ENCODE assay signal across 26 cellular contexts in genomic region chr11:111448420-111448819, GRCh38.
"Had no signal": no experiment of that assay in that cellular context is flagged by ENCODE, and none has a peak within 500 bp of the region (broad histone marks: within the 10 kb centered on the region; RNA-seq: fewer than 3 reads in every experiment).

No MANE protein-coding gene starts in this region.

- H3K27ac ChIP-seq: brain microvascular endothelial cell, hepatocyte, lower lobe of right lung, uterus had no signal

- H3K4me3 ChIP-seq: hepatocyte, lower lobe of right lung, uterus had no signal

- H3K4me1 ChIP-seq: uterus had no signal

- H3K9me3 ChIP-seq: lower lobe of right lung, uterus had no signal

- H3K27me3 ChIP-seq: brain microvascular endothelial cell, hepatocyte, uterus had no signal

- DNase-seq: activated CD4-positive, alpha-beta memory T cell treated with anti-CD3 and anti-CD28 coated beads for 36 hours; activated CD4-positive, alpha-beta T cell treated with anti-CD3 and anti-CD28 coated beads, Interleukin-2, amount 10 ng/mL, durations not matched to agents 24 days and 14 days; activated gamma-delta T cell treated with Interleukin-2 at 50 U/mL for 16 hours; activated naive CD4-positive, alpha-beta T cell treated with anti-CD3 and anti-CD28 coated beads, Interleukin-2, amount 50 U/mL, for 16 hours; activated T-cell treated with anti-CD3 and anti-CD28 coated beads, Interleukin-2, amount 50 U/mL, for 4 hours; amniotic stem cell; brain microvascular endothelial cell; effector CD4-positive, alpha-beta T cell; kidney; lower lobe of right lung; mesenchymal stem cell; small intestine; stimulated activated CD4-positive, alpha-beta T cell treated with anti-CD3 and anti-CD28 coated beads, Interleukin-4, amount 100 ng/mL, for 24 hours; T-helper 1 cell; uterus had no signal

- H3K4me2 ChIP-seq: hepatocyte had no signal

- H3K27ac Mint-ChIP-seq: activated CD4-positive, alpha-beta T cell treated with anti-CD3 and anti-CD28 coated beads, Interleukin-2, amount 10 ng/mL, durations not matched to agents 24 days and 14 days; activated T-helper 17 cell treated with anti-CD3 and anti-CD28 coated beads, Interleukin-2, amount 50 U/mL, for 72 hours; dendritic cell treated with granulocyte-macrophage colony-stimulating factor and Interleukin-4, amounts not matched to agents 40 ng/mL and 50 ng/mL, for 4 days; natural killer cell treated with Interleukin-12 subunit alpha and Interleukin-12 subunit beta and Interleukin-15 and Interleukin-18, amount 100 ng/mL, for 72 hours; stimulated activated naive CD8-positive, alpha-beta T cell treated with anti-CD3 and anti-CD28 coated beads, Interleukin-15, Interleukin-2, amounts not matched to agents 100 ng/mL and 50 ng/mL, for 24 hours had no signal

- H3K4me3 Mint-ChIP-seq: activated CD4-positive, alpha-beta memory T cell treated with anti-CD3 and anti-CD28 coated beads for 36 hours; activated CD4-positive, alpha-beta T cell treated with anti-CD3 and anti-CD28 coated beads, Interleukin-2, amount 10 ng/mL, durations not matched to agents 24 days and 14 days; activated T-cell treated with anti-CD3 and anti-CD28 coated beads, Interleukin-2, amount 50 U/mL, for 4 hours; activated T-helper 17 cell treated with anti-CD3 and anti-CD28 coated beads, Interleukin-2, amount 50 U/mL, for 72 hours; dendritic cell treated with granulocyte-macrophage colony-stimulating factor and Interleukin-4, amounts not matched to agents 40 ng/mL and 50 ng/mL, for 4 days; natural killer cell treated with Interleukin-12 subunit alpha and Interleukin-12 subunit beta and Interleukin-15 and Interleukin-18, amount 100 ng/mL, for 72 hours; stimulated activated effector memory CD8-positive, alpha-beta T cell treated with anti-CD3 and anti-CD28 coated beads, Interleukin-12 subunit alpha, Interleukin-12 subunit beta, amount 100 ng/mL, for 72 hours; stimulated activated naive CD8-positive, alpha-beta T cell treated with anti-CD3 and anti-CD28 coated beads, Interleukin-15, Interleukin-2, amounts not matched to agents 100 ng/mL and 50 ng/mL, for 24 hours; T-helper 2 cell treated with Interferon-gamma antibody and Interleukin-4, amounts not matched to agents 5 μg/mL and 100 μg/mL, for 36 hours; type B pancreatic cell had no signal

- H3K79me2 ChIP-seq: hepatocyte had no signal

- ATAC-seq: activated CD4-positive, CD25-positive, alpha-beta regulatory T cell treated with anti-CD3 and anti-CD28 coated beads, Interleukin-2, amount 50 U/mL, for 24 hours; activated T-cell treated with anti-CD3 and anti-CD28 coated beads, Interleukin-2, amount 50 U/mL, for 4 hours; activated T-helper 17 cell treated with anti-CD3 and anti-CD28 coated beads, Interleukin-2, amount 50 U/mL, for 72 hours; left lobe of liver; lower lobe of right lung; natural killer cell treated with Interleukin-12 subunit alpha and Interleukin-12 subunit beta and Interleukin-15 and Interleukin-18, amount 100 ng/mL, for 72 hours; sciatic nerve; stimulated activated effector memory CD8-positive, alpha-beta T cell treated with anti-CD3 and anti-CD28 coated beads, Interleukin-12 subunit alpha, Interleukin-12 subunit beta, amount 100 ng/mL, for 72 hours had no signal

- H3K9me3 Mint-ChIP-seq: activated CD4-positive, alpha-beta memory T cell treated with anti-CD3 and anti-CD28 coated beads for 36 hours; activated CD4-positive, alpha-beta T cell treated with anti-CD3 and anti-CD28 coated beads, Interleukin-2, amount 10 ng/mL, durations not matched to agents 24 days and 14 days; activated T-cell treated with anti-CD3 and anti-CD28 coated beads, Interleukin-2, amount 50 U/mL, for 4 hours; activated T-helper 17 cell treated with anti-CD3 and anti-CD28 coated beads, Interleukin-2, amount 50 U/mL, for 72 hours; dendritic cell treated with granulocyte-macrophage colony-stimulating factor and Interleukin-4, amounts not matched to agents 40 ng/mL and 50 ng/mL, for 4 days; natural killer cell treated with Interleukin-12 subunit alpha and Interleukin-12 subunit beta and Interleukin-15 and Interleukin-18, amount 100 ng/mL, for 72 hours; stimulated activated effector memory CD8-positive, alpha-beta T cell treated with anti-CD3 and anti-CD28 coated beads, Interleukin-12 subunit alpha, Interleukin-12 subunit beta, amount 100 ng/mL, for 72 hours; stimulated activated naive CD8-positive, alpha-beta T cell treated with anti-CD3 and anti-CD28 coated beads, Interleukin-15, Interleukin-2, amounts not matched to agents 100 ng/mL and 50 ng/mL, for 24 hours; T-helper 2 cell treated with Interferon-gamma antibody and Interleukin-4, amounts not matched to agents 5 μg/mL and 100 μg/mL, for 36 hours; type B pancreatic cell had no signal

- H2AFZ ChIP-seq: hepatocyte had no signal

- H3K27me3 Mint-ChIP-seq: activated CD4-positive, alpha-beta memory T cell treated with anti-CD3 and anti-CD28 coated beads for 36 hours; activated T-helper 17 cell treated with anti-CD3 and anti-CD28 coated beads, Interleukin-2, amount 50 U/mL, for 72 hours; natural killer cell treated with Interleukin-12 subunit alpha and Interleukin-12 subunit beta and Interleukin-15 and Interleukin-18, amount 100 ng/mL, for 72 hours had no signal

- H3K36me3 Mint-ChIP-seq: activated CD4-positive, alpha-beta memory T cell treated with anti-CD3 and anti-CD28 coated beads for 36 hours; natural killer cell treated with Interleukin-12 subunit alpha and Interleukin-12 subunit beta and Interleukin-15 and Interleukin-18, amount 100 ng/mL, for 72 hours; stimulated activated effector memory CD8-positive, alpha-beta T cell treated with anti-CD3 and anti-CD28 coated beads, Interleukin-12 subunit alpha, Interleukin-12 subunit beta, amount 100 ng/mL, for 72 hours; type B pancreatic cell had no signal

- H3K36me3 ChIP-seq: brain microvascular endothelial cell, lower lobe of right lung, uterus had no signal
